ENCODE assay signal across 1 cellular context in genomic region chr10:77138541-77138940, GRCh38.
A peak's percentile ranks its signal among the peaks of the same experiment; 100 is the strongest.
TF ChIP-seq lines count a peak whose summit lies in the region.

No MANE protein-coding gene starts in this region.

TF ChIP-seq in K562, 482 proteins besides CTCF, POLR2A, EP300 and RAD21 (continued from another document):
- TF ChIP-seq ATF3 (IDR thresholded peaks at IDR 0.05) = peak; percentile 65
- no peak for TF ChIP-seq ATF3 (CRISPR knock-in tag; conservative IDR thresholded peaks at IDR 0.05)
- TF ChIP-seq TRIM28 (IDR thresholded peaks at IDR 0.05) = no peak
- no peak for TF ChIP-seq MYC (IDR thresholded peaks at IDR 0.05; ENCODE audit: low read depth, low read length)
- 0 out of 2 replicates have a peak, but pooled peaks have one; percentile 45 for TF ChIP-seq MYC (CRISPR knock-in tag; IDR thresholded peaks at IDR 0.05; ENCODE audit: borderline replicate concordance, low read depth)
- no peak for TF ChIP-seq IRF1 (CRISPR knock-in tag; IDR thresholded peaks at IDR 0.05; ENCODE audit: borderline replicate concordance)
- no peak for TF ChIP-seq SAFB2 (IDR thresholded peaks at IDR 0.05; ENCODE audit: borderline replicate concordance, low read depth, low read length, severe bottlenecking)
- no peak for TF ChIP-seq HCFC1 (IDR thresholded peaks at IDR 0.05; ENCODE audit: low read depth, low read length)
- TF ChIP-seq BHLHE40 (IDR thresholded peaks at IDR 0.05; ENCODE audit: low read length) = no peak
- no peak for TF ChIP-seq GATAD2A (IDR thresholded peaks at IDR 0.05)
- TF ChIP-seq CEBPG (CRISPR knock-in tag; IDR thresholded peaks at IDR 0.05) = peak; percentile 35; the same call in 1 of the 2 replicates
- TF ChIP-seq CEBPG (tag; conservative IDR thresholded peaks at IDR 0.05 in 1 of 2, IDR thresholded peaks at IDR 0.05 in 1 of 2) = peak; percentile 90 to 93
- no peak for TF ChIP-seq PRPF4 (IDR thresholded peaks at IDR 0.05; ENCODE audit: insufficient read depth, low read depth, low read length, poor library complexity, severe bottlenecking)
- TF ChIP-seq CHD7 (IDR thresholded peaks at IDR 0.05; ENCODE audit: low read depth, low read length) = no peak
- no peak for TF ChIP-seq SIX5 (IDR thresholded peaks at IDR 0.05; ENCODE audit: borderline replicate concordance in 1 of 2, insufficient read depth in 1 of 2, low read depth in 1 of 2, low read length in 2 of 2)
- TF ChIP-seq ZNF766 (CRISPR knock-in tag; conservative IDR thresholded peaks at IDR 0.05) = peak; percentile 49; the same call in 1 of the 2 replicates
- no peak for TF ChIP-seq PCBP1 (IDR thresholded peaks at IDR 0.05; ENCODE audit: low read depth, low read length, poor library complexity, severe bottlenecking)
- no peak for TF ChIP-seq ZSCAN32 (CRISPR knock-in tag; IDR thresholded peaks at IDR 0.05)
- no peak for TF ChIP-seq MTA3 (IDR thresholded peaks at IDR 0.05; ENCODE audit: borderline replicate concordance)
- TF ChIP-seq PTBP1 (IDR thresholded peaks at IDR 0.05; ENCODE audit: low read depth, low read length) = no peak
- no peak for TF ChIP-seq TEAD1 (CRISPR knock-in tag; IDR thresholded peaks at IDR 0.05)
- peak; percentile 47; the same call in 1 of the 2 replicates for TF ChIP-seq TAF7 (tag; IDR thresholded peaks at IDR 0.05)
- TF ChIP-seq HNRNPLL (IDR thresholded peaks at IDR 0.05; ENCODE audit: low read depth, low read length, poor library complexity, severe bottlenecking) = no peak
- peak; percentile 43; the same call in 1 of the 2 replicates for TF ChIP-seq SMARCE1 (IDR thresholded peaks at IDR 0.05)
- no peak for TF ChIP-seq ZNF174 (CRISPR knock-in tag; IDR thresholded peaks at IDR 0.05)
- TF ChIP-seq ARHGAP35 (IDR thresholded peaks at IDR 0.05; ENCODE audit: partially characterized antibody) = no peak
